Comparison of ENCODE assay signal across 2 cellular contexts in genomic region chr11:59206635-59207034, GRCh38.
A peak's percentile ranks its signal among the peaks of the same experiment; 100 is the strongest.
TF ChIP-seq lines count a peak whose summit lies in the region.

No MANE protein-coding gene starts in this region.

TF ChIP-seq in K562, 482 proteins besides CTCF, POLR2A, EP300 and RAD21:
- TF ChIP-seq ZNF347 (CRISPR knock-in tag; IDR thresholded peaks at IDR 0.05; ENCODE audit: low read depth) (no peak), CTCFL (IDR thresholded peaks at IDR 0.05; ENCODE audit: borderline replicate concordance, insufficient read depth, low read depth, low read length, poor library complexity, severe bottlenecking) (peak; percentile 32), YY1 (IDR thresholded peaks at IDR 0.05; ENCODE audit: borderline replicate concordance in 1 of 3, control insufficient read depth in 1 of 3, extremely low read depth in 1 of 3, insufficient read depth in 3 of 3, insufficient read length in 1 of 3, insufficient replicate concordance in 2 of 3, low read depth in 1 of 3, low read length in 2 of 3) (peak in 1 of 3 experiments; percentile 25), HDAC8 (tag; IDR thresholded peaks at IDR 0.05) (no peak)

TF ChIP-seq in HepG2, 621 proteins besides CTCF, POLR2A, EP300 and RAD21:
- TF ChIP-seq BCLAF1 (IDR thresholded peaks at IDR 0.05) (no peak), ZNF574 (CRISPR knock-in tag; IDR thresholded peaks at IDR 0.05) (peak; percentile 40; the same call in 1 of the 2 replicates), SMC3 (IDR thresholded peaks at IDR 0.05; ENCODE audit: low read length) (peak; percentile 50; the same call in 1 of the 2 replicates), MIXL1 (CRISPR knock-in tag; IDR thresholded peaks at IDR 0.05) (0 out of 2 replicates have a peak, but pooled peaks have one; percentile 19), TEAD3 (CRISPR knock-in tag; optimal IDR thresholded peaks at IDR 0.05; ENCODE audit: borderline replicate concordance) (peak; percentile 33)
- TF ChIP-seq, protein P1, sequence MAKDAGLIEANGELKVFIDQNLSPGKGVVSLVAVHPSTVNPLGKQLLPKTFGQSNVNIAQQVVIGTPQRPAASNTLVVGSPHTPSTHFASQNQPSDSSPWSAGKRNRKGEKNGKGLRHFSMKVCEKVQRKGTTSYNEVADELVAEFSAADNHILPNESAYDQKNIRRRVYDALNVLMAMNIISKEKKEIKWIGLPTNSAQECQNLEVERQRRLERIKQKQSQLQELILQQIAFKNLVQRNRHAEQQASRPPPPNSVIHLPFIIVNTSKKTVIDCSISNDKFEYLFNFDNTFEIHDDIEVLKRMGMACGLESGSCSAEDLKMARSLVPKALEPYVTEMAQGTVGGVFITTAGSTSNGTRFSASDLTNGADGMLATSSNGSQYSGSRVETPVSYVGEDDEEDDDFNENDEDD (CRISPR knock-in tag; IDR thresholded peaks at IDR 0.05; ENCODE audit: borderline replicate concordance) = no peak
